ENCODE assay signal across 15 cellular contexts in the genomic region with DNA sequence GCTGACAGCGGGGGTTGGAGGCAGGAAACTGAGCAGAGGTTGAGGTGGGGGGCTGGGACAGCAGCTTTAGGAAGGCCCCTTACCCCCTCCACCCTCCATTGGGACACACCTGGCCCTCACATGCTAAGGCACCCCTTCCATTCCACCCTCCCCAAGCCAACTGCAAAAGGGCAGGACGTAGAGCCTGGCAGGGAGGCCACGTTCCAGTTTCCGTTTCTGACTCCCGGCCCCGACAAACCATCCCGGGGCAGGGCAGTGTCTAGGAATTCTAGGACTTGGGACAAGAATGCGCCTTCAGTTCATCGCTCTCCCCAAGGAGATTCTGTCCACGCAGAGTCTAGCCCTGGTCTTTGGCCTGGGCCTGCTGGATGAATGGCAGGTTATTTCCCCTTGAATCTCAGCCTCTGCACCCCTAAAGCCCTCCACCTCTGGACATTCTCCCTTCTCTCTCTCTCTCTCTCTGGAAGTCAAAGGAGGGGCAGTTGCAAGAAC. TPM values are rescaled to one million over a fixed set of nuclear protein-coding genes. Genes with fewer than 3 reads are reported as not detected.
DNase-seq lines count a peak whose midpoint lies in the region; ATAC-seq and TF ChIP-seq lines count a peak whose summit lies in the region.
"Had no signal": no experiment of that assay in that cellular context is flagged by ENCODE, and none has a peak within 500 bp of the region (broad histone marks: within the 10 kb centered on the region; RNA-seq: fewer than 3 reads in every experiment).

No MANE protein-coding gene starts in this region.

- H3K4me3 ChIP-seq in testis = peak overlapping the region; percentile 50 to 71
- peak overlapping the region in 10 of 59 donors; percentile 5 to 68 (median 55) for H3K4me3 ChIP-seq in dorsolateral prefrontal cortex
- H3K4me3 ChIP-seq: gastrocnemius medialis, lung had no signal

- WGBS in testis, 2 donors = 59 to 62% methylated on average over 9 to 10 of the region's 10 CpGs

- intact Hi-C loops in testis (cut with DNase I; ENCODE audit: low total_unique reads) = no loop called here
- intact Hi-C loops in dorsolateral prefrontal cortex (cut with DNase I) = loop anchor here in 1 of 2 donors (5.0 kb wide), 1 partner anchor 43 kb away; no protein-coding TSS in a partner anchor

- DNase-seq in activated T-cell treated with anti-CD3 and anti-CD28 coated beads, Interleukin-2, amount 50 U/mL, for 4 hours = no peak
- no peak for DNase-seq in activated T-cell treated with anti-CD3 and anti-CD28 coated beads, Interleukin-2, amount 50 U/mL, for 48 hours
- DNase-seq in caudate nucleus (lab: John Stamatoyannopoulos, UW) = no peak
- peak; percentile 53 for DNase-seq in medulla oblongata (ENCODE audit: extremely low spot score)
- DNase-seq in testis = no peak
- DNase-seq in dorsolateral prefrontal cortex = no peak
- no peak for DNase-seq in OCI-M1 (lab: John Stamatoyannopoulos, UW)
- DNase-seq in 8988T = no peak
- DNase-seq: dermis blood vessel endothelial cell, DMS79 treated with DMSO at 0.1 percent for 48 hours, gastrocnemius medialis, HFFc6, Karpas-422, NCI-H2029 treated with DMSO at 0.1 percent for 48 hours had no signal

- peaks cover 38% of the 10 kb centered on the region for H3K4me1 Mint-ChIP-seq in activated T-cell treated with anti-CD3 and anti-CD28 coated beads, Interleukin-2, amount 50 U/mL, for 4 hours (ENCODE audit: low read depth)

- TF ChIP-seq POLR2A in testis (IDR thresholded peaks at IDR 0.05) = no peak

- H3K27me3 Mint-ChIP-seq in activated T-cell treated with anti-CD3 and anti-CD28 coated beads, Interleukin-2, amount 50 U/mL, for 4 hours (ENCODE audit: low read depth) = peaks cover 6% of the 10 kb centered on the region

- no peaks in the 10 kb centered on the region for H3K9me3 ChIP-seq in testis
- H3K9me3 ChIP-seq: gastrocnemius medialis had no signal

- TF ChIP-seq CTCF in testis (IDR thresholded peaks at IDR 0.05) (no peak), dorsolateral prefrontal cortex (IDR thresholded peaks at IDR 0.05 in 54 of 56, conservative IDR thresholded peaks at IDR 0.05 in 2 of 56; ENCODE audit: low read depth in 1 of 56, partially characterized antibody in 56 of 56) (no peak)

- no peak for ATAC-seq in activated T-cell treated with anti-CD3 and anti-CD28 coated beads, Interleukin-2, amount 50 U/mL, for 4 hours
- ATAC-seq: gastrocnemius medialis had no signal

- H3K27me3 ChIP-seq in testis (no peaks in the 10 kb centered on the region), dorsolateral prefrontal cortex (peaks cover 0 to 55% (median 25%) of the 10 kb centered on the region in 45 donors)

- peaks cover 11% of the 10 kb centered on the region for H3K4me1 ChIP-seq in testis

- H3K4me3 Mint-ChIP-seq in activated T-cell treated with anti-CD3 and anti-CD28 coated beads, Interleukin-2, amount 50 U/mL, for 4 hours = peak overlapping the region; percentile 66
- H3K4me3 Mint-ChIP-seq: HFFc6 had no signal

- peak overlapping the region; percentile 76 for H3K27ac ChIP-seq in caudate nucleus (ENCODE audit: low read depth, low read length)
- H3K27ac ChIP-seq in testis = no peak overlapping the region
- peak overlapping the region in 5 of 59 donors; percentile 20 to 62 (median 21) for H3K27ac ChIP-seq in dorsolateral prefrontal cortex
- H3K27ac ChIP-seq: gastrocnemius medialis had no signal

- no peaks in the 10 kb centered on the region for H3K9me3 Mint-ChIP-seq in activated T-cell treated with anti-CD3 and anti-CD28 coated beads, Interleukin-2, amount 50 U/mL, for 4 hours
- H3K9me3 Mint-ChIP-seq: HFFc6 had no signal

- H3K36me3 ChIP-seq in testis (ENCODE audit: low read depth, missing control alignments) = no peaks in the 10 kb centered on the region

- H3K36me3 Mint-ChIP-seq in activated T-cell treated with anti-CD3 and anti-CD28 coated beads, Interleukin-2, amount 50 U/mL, for 4 hours (ENCODE audit: insufficient read depth) = no peaks in the 10 kb centered on the region

RNA-seq across cellular contexts. Expression of a gene that starts 1.7 kb away (rescaled TPM):
- 1 to 10 TPM in 2 of 3 donors, under 1 TPM in 1; 0.71 to 2.8 (median 1.8) TPM for total RNA-seq in activated T-cell treated with anti-CD3 and anti-CD28 coated beads, Interleukin-2, amount 50 U/mL, for 4 hours
- total RNA-seq in testis (10 to 100 TPM; 22.9 to 29.4 TPM), dorsolateral prefrontal cortex (10 to 100 TPM in 5 of 120 experiments, 1 to 10 TPM in 102, under 1 TPM in 13; 0.39 to 24.1 (median 2.3) TPM)
- 30.5 TPM for polyA plus RNA-seq in testis (ENCODE audit: insufficient read depth, low read depth, low replicate concordance)
- total RNA-seq: dermis blood vessel endothelial cell, HFFc6 had no signal

RNA-seq across cellular contexts. Expression of a gene that starts 35.7 kb away (rescaled TPM):
- total RNA-seq in activated T-cell treated with anti-CD3 and anti-CD28 coated beads, Interleukin-2, amount 50 U/mL, for 4 hours = 100 to 1,000 TPM in 1 of 3 donors, 10 to 100 TPM in 2; 89.9 to 106 (median 91.0) TPM
- total RNA-seq in testis = 100 to 1,000 TPM; 138 TPM
- polyA plus RNA-seq in testis (ENCODE audit: insufficient read depth, low read depth, low replicate concordance) = 99.1 TPM
- 100 to 1,000 TPM; 155 to 256 (median 195) TPM for total RNA-seq in dorsolateral prefrontal cortex
